Comparison of ENCODE assay signal across 8 cellular contexts in the genomic region with DNA sequence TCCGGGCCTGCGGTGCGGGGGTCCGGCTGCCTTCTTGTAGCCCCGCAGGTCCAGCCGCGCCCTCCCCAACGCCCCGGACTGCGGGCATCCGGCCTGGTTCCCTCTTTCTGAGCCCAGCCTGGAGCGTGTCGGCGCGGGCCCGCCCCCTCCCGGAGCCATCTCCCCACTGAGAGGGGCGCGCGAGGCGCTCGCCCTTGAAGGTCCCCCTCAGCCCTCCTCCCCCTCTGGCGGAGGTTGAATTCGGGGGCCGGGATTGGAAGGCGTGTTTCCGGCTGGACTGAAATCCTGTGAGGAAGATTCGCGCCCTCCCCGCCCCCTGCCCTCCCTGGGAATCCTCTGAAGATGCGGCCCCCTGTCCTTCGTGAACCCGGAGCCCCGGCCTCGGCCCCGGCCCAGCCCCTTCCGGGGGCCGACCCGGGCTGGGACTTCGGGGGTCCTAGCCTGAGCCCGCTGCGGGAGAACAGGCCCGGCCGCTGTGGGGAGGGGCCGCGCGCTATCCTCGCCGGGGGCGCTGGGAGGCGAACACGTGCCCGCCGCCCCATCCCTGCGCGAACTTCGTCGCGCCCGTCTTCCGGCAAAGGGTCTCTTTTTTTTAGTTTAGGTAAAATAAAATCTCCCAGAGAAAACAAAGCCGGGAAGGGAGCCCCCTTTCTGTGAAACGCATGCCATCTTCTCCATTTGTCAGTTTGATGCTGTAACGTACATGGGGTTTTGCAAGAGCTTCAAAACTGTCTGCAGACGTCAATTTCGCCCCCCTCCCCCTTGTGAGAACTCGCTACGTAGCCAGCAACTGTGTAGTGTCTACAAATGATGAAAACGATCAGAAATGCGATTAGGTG. TPM values are rescaled to one million over a fixed set of nuclear protein-coding genes. Genes with fewer than 3 reads are reported as not detected.
A peak's percentile ranks its signal among the peaks of the same experiment; 100 is the strongest.
DNase-seq lines count a peak whose midpoint lies in the region; ATAC-seq and TF ChIP-seq lines count a peak whose summit lies in the region.

No MANE protein-coding gene starts in this region.

- H3K9ac ChIP-seq in HUES64 (ENCODE audit: low read depth, low read length) = peak overlapping the region; percentile 68

- WGBS in HUES64 = under 1% methylated on average over 66 of the region's 70 CpGs
- WGBS in stomach, 5 donors = 0 to 1% (median 0%) methylated on average over 25 to 70 of the region's 70 CpGs

- no peak for TF ChIP-seq POLR2A in stomach (IDR thresholded peaks at IDR 0.05)

- H3K4me1 Mint-ChIP-seq in activated T-helper 17 cell treated with anti-CD3 and anti-CD28 coated beads, Interleukin-2, amount 50 U/mL, for 72 hours = peaks cover 32% of the 10 kb centered on the region
- peaks cover 42 to 55% of the 10 kb centered on the region in 2 donors for H3K4me1 Mint-ChIP-seq in natural killer cell treated with Interleukin-12 subunit alpha and Interleukin-12 subunit beta and Interleukin-15 and Interleukin-18, amount 100 ng/mL, for 72 hours (ENCODE audit: low read depth in 2 of 2)

- H3K9me3 Mint-ChIP-seq in activated T-helper 17 cell treated with anti-CD3 and anti-CD28 coated beads, Interleukin-2, amount 50 U/mL, for 72 hours = no peaks in the 10 kb centered on the region
- peaks cover 3% of the 10 kb centered on the region for H3K9me3 Mint-ChIP-seq in natural killer cell treated with Interleukin-12 subunit alpha and Interleukin-12 subunit beta and Interleukin-15 and Interleukin-18, amount 100 ng/mL, for 72 hours

- intact Hi-C loops in stomach (cut with DNase I; ENCODE audit: low total_unique reads) = no loop called here

- no peaks in the 10 kb centered on the region for H3K9me3 ChIP-seq in HUES64 (ENCODE audit: insufficient read depth, low read depth, low read length)
- H3K9me3 ChIP-seq in stomach = no peaks in the 10 kb centered on the region

- no peak for TF ChIP-seq EP300 in stomach (IDR thresholded peaks at IDR 0.05)

- H3K36me3 ChIP-seq in HUES64 (ENCODE audit: insufficient read depth, low read length) (peaks cover 5% of the 10 kb centered on the region; the same call in 1 of the 2 replicates), stomach (peaks cover 0 to 15% (median 9%) of the 10 kb centered on the region in 4 donors)

- H3K27ac ChIP-seq in HUES64 (ENCODE audit: low read depth, low read length) (peak overlapping the region; percentile 96), stomach (peak overlapping the region; percentile 92 to 99 (median 98))

- H3K4me3 Mint-ChIP-seq in activated T-helper 17 cell treated with anti-CD3 and anti-CD28 coated beads, Interleukin-2, amount 50 U/mL, for 72 hours = peak overlapping the region; percentile 85
- H3K4me3 Mint-ChIP-seq in natural killer cell treated with Interleukin-12 subunit alpha and Interleukin-12 subunit beta and Interleukin-15 and Interleukin-18, amount 100 ng/mL, for 72 hours = peak overlapping the region; percentile 95

- H3K27me3 ChIP-seq in HUES64 (ENCODE audit: insufficient read depth, low read length) (no peaks in the 10 kb centered on the region), stomach (no peaks in the 10 kb centered on the region)

- H3K4me1 ChIP-seq in HUES64 (ENCODE audit: insufficient read depth, low read length) (peaks cover 20% of the 10 kb centered on the region), stomach (peaks cover 9 to 72% (median 42%) of the 10 kb centered on the region in 4 donors)

- TF ChIP-seq CTCF in fibroblast of pulmonary artery (IDR thresholded peaks at IDR 0.05; ENCODE audit: low read length, missing control alignments) = peak; percentile 29
- TF ChIP-seq CTCF in stomach (IDR thresholded peaks at IDR 0.05) = no peak

- ATAC-seq in GM21381 (IDR thresholded peaks at IDR 0.05; ENCODE audit: unreplicated experiment) = peak; percentile 37
- ATAC-seq in activated T-helper 17 cell treated with anti-CD3 and anti-CD28 coated beads, Interleukin-2, amount 50 U/mL, for 72 hours (replicated peaks) = peak; percentile 74
- peak; percentile 84 for ATAC-seq in natural killer cell treated with Interleukin-12 subunit alpha and Interleukin-12 subunit beta and Interleukin-15 and Interleukin-18, amount 100 ng/mL, for 72 hours

- peak; percentile 62 for DNase-seq in CMK (ENCODE audit: low read depth)
- peak; percentile 79 for DNase-seq in RPMI8226
- DNase-seq in fibroblast of pulmonary artery (ENCODE audit: low read depth) = peak; percentile 91
- peak; percentile 85 for DNase-seq in natural killer cell treated with Interleukin-12 subunit alpha and Interleukin-12 subunit beta and Interleukin-15 and Interleukin-18, amount 100 ng/mL, for 72 hours (ENCODE audit: low spot score)
- DNase-seq in stomach = peak; percentile 62

- H3K36me3 Mint-ChIP-seq in activated T-helper 17 cell treated with anti-CD3 and anti-CD28 coated beads, Interleukin-2, amount 50 U/mL, for 72 hours (ENCODE audit: low read depth) = peaks cover 41% of the 10 kb centered on the region
- peaks cover 4% of the 10 kb centered on the region for H3K36me3 Mint-ChIP-seq in natural killer cell treated with Interleukin-12 subunit alpha and Interleukin-12 subunit beta and Interleukin-15 and Interleukin-18, amount 100 ng/mL, for 72 hours

- peak overlapping the region; percentile 71 for H3K4me3 ChIP-seq in HUES64 (ENCODE audit: low read length)
- peak overlapping the region; percentile 83 for H3K4me3 ChIP-seq in fibroblast of pulmonary artery (replicated peaks; ENCODE audit: low read depth, low read length)
- H3K4me3 ChIP-seq in stomach = peak overlapping the region; percentile 85 to 96 (median 86)

- H3K27ac Mint-ChIP-seq in activated T-helper 17 cell treated with anti-CD3 and anti-CD28 coated beads, Interleukin-2, amount 50 U/mL, for 72 hours = peak overlapping the region; percentile 91
- peak overlapping the region; percentile 93 to 97 for H3K27ac Mint-ChIP-seq in natural killer cell treated with Interleukin-12 subunit alpha and Interleukin-12 subunit beta and Interleukin-15 and Interleukin-18, amount 100 ng/mL, for 72 hours

- H3K27me3 Mint-ChIP-seq in activated T-helper 17 cell treated with anti-CD3 and anti-CD28 coated beads, Interleukin-2, amount 50 U/mL, for 72 hours = no peaks in the 10 kb centered on the region
- no peaks in the 10 kb centered on the region for H3K27me3 Mint-ChIP-seq in natural killer cell treated with Interleukin-12 subunit alpha and Interleukin-12 subunit beta and Interleukin-15 and Interleukin-18, amount 100 ng/mL, for 72 hours

RNA-seq across cellular contexts. Expression of a gene that starts 0.6 kb away (rescaled TPM):
- 11.2 TPM for polyA plus RNA-seq in HUES64 (2013, experiment 1 of 2)
- polyA plus RNA-seq in HUES64 (2013, experiment 2 of 2) = 30.2 TPM
- total RNA-seq in activated T-helper 17 cell treated with anti-CD3 and anti-CD28 coated beads, Interleukin-2, amount 50 U/mL, for 72 hours = 100 to 1,000 TPM in 1 of 2 donors, 10 to 100 TPM in 1; 59.0 to 140 TPM
- total RNA-seq in natural killer cell treated with Interleukin-12 subunit alpha and Interleukin-12 subunit beta and Interleukin-15 and Interleukin-18, amount 100 ng/mL, for 72 hours = 10 to 100 TPM; 36.7 to 48.6 TPM
- total RNA-seq in stomach = 100 to 1,000 TPM in 3 of 5 donors, 10 to 100 TPM in 2; 39.3 to 605 (median 130) TPM
- polyA plus RNA-seq in stomach = 100 to 1,000 TPM; 111 to 122 (median 115) TPM

RNA-seq across cellular contexts. Expression of a gene that starts 46.6 kb away (rescaled TPM):
- 17.7 TPM for polyA plus RNA-seq in HUES64 (2013, experiment 1 of 2)
- 31.6 TPM for polyA plus RNA-seq in HUES64 (2013, experiment 2 of 2)
- total RNA-seq in activated T-helper 17 cell treated with anti-CD3 and anti-CD28 coated beads, Interleukin-2, amount 50 U/mL, for 72 hours = 10 to 100 TPM; 24.1 to 40.0 TPM
- total RNA-seq in natural killer cell treated with Interleukin-12 subunit alpha and Interleukin-12 subunit beta and Interleukin-15 and Interleukin-18, amount 100 ng/mL, for 72 hours = 10 to 100 TPM; 29.0 to 33.2 TPM
- total RNA-seq in stomach = 100 to 1,000 TPM in 1 of 5 donors, 10 to 100 TPM in 3, under 1 TPM in 1; 0.58 to 125 (median 32.7) TPM
- 10 to 100 TPM; 21.7 to 27.0 (median 21.8) TPM for polyA plus RNA-seq in stomach

RNA-seq across cellular contexts. Expression of a gene that starts 47.0 kb away (rescaled TPM):
- polyA plus RNA-seq in HUES64 (2013, experiment 1 of 2) = 16.3 TPM
- polyA plus RNA-seq in HUES64 (2013, experiment 2 of 2) = 18.4 TPM
- 10 to 100 TPM; 38.3 to 39.6 TPM for total RNA-seq in activated T-helper 17 cell treated with anti-CD3 and anti-CD28 coated beads, Interleukin-2, amount 50 U/mL, for 72 hours
- 10 to 100 TPM; 56.4 to 76.5 TPM for total RNA-seq in natural killer cell treated with Interleukin-12 subunit alpha and Interleukin-12 subunit beta and Interleukin-15 and Interleukin-18, amount 100 ng/mL, for 72 hours
- 100 to 1,000 TPM in 1 of 5 donors, 10 to 100 TPM in 4; 24.9 to 550 (median 68.3) TPM for total RNA-seq in stomach
- 10 to 100 TPM; 13.2 to 27.2 (median 18.2) TPM for polyA plus RNA-seq in stomach

Comparison
In these comparisons a context has a peak if more than half of its experiments do, and no peak if none do; other contexts are left out.
1. Peak in every context shown above with its lines: DNase-seq, ATAC-seq, H3K4me3 ChIP-seq and H3K27ac ChIP-seq.